Comparison of ENCODE assay signal across 8 cellular contexts in the genomic region with DNA sequence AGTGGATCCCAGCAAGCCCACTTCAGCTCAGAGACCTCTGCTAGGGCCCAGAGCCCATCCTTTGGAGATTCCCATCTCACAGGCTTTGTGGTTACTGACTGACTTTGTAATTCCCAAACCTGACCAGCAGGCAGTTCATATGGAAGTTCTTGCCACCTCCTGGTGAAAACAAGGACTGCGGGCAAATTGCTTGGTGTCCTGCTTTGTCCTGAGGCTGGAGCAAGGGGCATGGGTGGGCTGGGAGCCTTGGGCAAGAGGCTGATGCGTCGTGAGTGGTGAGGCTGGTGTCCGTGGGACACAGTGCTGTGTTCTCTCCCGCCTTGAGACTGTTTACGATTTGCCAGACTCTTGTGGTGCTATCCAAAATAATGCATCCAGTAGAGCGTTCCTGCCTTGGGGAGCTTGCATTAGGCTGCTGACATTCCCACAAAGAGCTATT.
A peak's percentile ranks its signal among the peaks of the same experiment; 100 is the strongest.
DNase-seq lines count a peak whose midpoint lies in the region; ATAC-seq, FAIRE-seq and TF ChIP-seq lines count a peak whose summit lies in the region.

No MANE protein-coding gene starts in this region.

- peaks cover 28 to 39% of the 10 kb centered on the region in 2 experiments for H3K4me1 ChIP-seq in K562 (replicated peaks in 1 of 2; ENCODE audit: control insufficient read depth in 2 of 2, insufficient read depth in 2 of 2, low read length in 2 of 2)
- H3K4me1 ChIP-seq in keratinocyte (ENCODE audit: control insufficient read depth, extremely low read depth, insufficient read depth, low read length) = peaks cover 55% of the 10 kb centered on the region
- peaks cover 47 to 72% of the 10 kb centered on the region in 2 donors for H3K4me1 ChIP-seq in thyroid gland

- H3K27ac ChIP-seq in K562 (ENCODE audit: extremely low read depth, low read depth, low read length) (no peak overlapping the region), keratinocyte (ENCODE audit: control insufficient read depth, insufficient read depth, low read length) (peak overlapping the region; percentile 86), thyroid gland (peak overlapping the region; percentile 94 to 98 (median 97))

- peaks cover 43% of the 10 kb centered on the region for H3K4me1 Mint-ChIP-seq in activated T-cell treated with anti-CD3 and anti-CD28 coated beads, Interleukin-2, amount 50 U/mL, for 4 hours (ENCODE audit: low read depth)

- DNase-seq in NCI-H2171 (lab: John Stamatoyannopoulos, UW) (peak; percentile 51), K562 (ENCODE audit: extremely low read depth in 1 of 4, low spot score in 3 of 4) (peak; percentile 23 to 62 (median 54)), keratinocyte (ENCODE audit: low read depth, low spot score) (no peak), thyroid gland (peak; percentile 63)
- no peak for DNase-seq in activated T-cell treated with anti-CD3 and anti-CD28 coated beads, Interleukin-2, amount 50 U/mL, for 4 hours
- no peak for DNase-seq in activated effector memory CD4-positive, alpha-beta T cell treated with Interleukin-2 at 50 U/mL for 16 hours

- no peak overlapping the region for H3K4me3 Mint-ChIP-seq in activated T-cell treated with anti-CD3 and anti-CD28 coated beads, Interleukin-2, amount 50 U/mL, for 4 hours

- TF ChIP-seq RAD21 in K562 (CRISPR knock-in tag; conservative IDR thresholded peaks at IDR 0.05 in 1 of 2, IDR thresholded peaks at IDR 0.05 in 1 of 2) = peak in 1 of 2 experiments; percentile 35; a peak in 2 of 4 replicates

- H3K9ac ChIP-seq in K562 (ENCODE audit: insufficient read depth in 1 of 2, low read depth in 2 of 2, low read length in 2 of 2) (no peak overlapping the region), keratinocyte (ENCODE audit: control insufficient read depth, extremely low read depth, insufficient read depth, low read length) (peak overlapping the region; percentile 76)

- no peaks in the 10 kb centered on the region for H3K9me3 Mint-ChIP-seq in activated T-cell treated with anti-CD3 and anti-CD28 coated beads, Interleukin-2, amount 50 U/mL, for 4 hours

- WGBS in K562 (ENCODE audit: insufficient coverage, low coverage, missing lambda C conversion rate) = 57% methylated on average over 1 of the region's 7 CpGs
- WGBS in thyroid gland, 2 donors = 69 to 73% methylated on average over 7 of the region's 7 CpGs

- intact Hi-C loops in K562 (cut with micrococcal nuclease) = loop anchor here (5.0 to 10.0 kb wide), 2 partner anchors 40 to 108 kb away; a partner anchor contains a TSS
- intact Hi-C loops in thyroid gland (cut with DNase I) = loop anchor here (5.0 kb wide), 1 partner anchor 40 kb away; no protein-coding TSS in a partner anchor

- in situ Hi-C loops in K562 (cut with MboI) = no loop called here

- H4K20me1 ChIP-seq in K562 (replicated peaks; ENCODE audit: control insufficient read depth, insufficient read depth, low read length) (no peaks in the 10 kb centered on the region), keratinocyte (ENCODE audit: control insufficient read depth, extremely low read depth, insufficient read depth, low read length) (no peaks in the 10 kb centered on the region)

- H3K9me3 ChIP-seq in K562 (replicated peaks; ENCODE audit: control insufficient read depth, insufficient read depth, low read depth, low read length) (no peaks in the 10 kb centered on the region), keratinocyte (ENCODE audit: control insufficient read depth, low read depth, low read length) (no peaks in the 10 kb centered on the region), thyroid gland (no peaks in the 10 kb centered on the region)

- no peak for TF ChIP-seq POLR2A in K562 (conservative IDR thresholded peaks at IDR 0.05)
- TF ChIP-seq POLR2A in thyroid gland (IDR thresholded peaks at IDR 0.05) = no peak

- H3K27me3 ChIP-seq in K562 (ENCODE audit: control insufficient read depth in 2 of 2, insufficient read depth in 2 of 2, low read length in 2 of 2) (no peaks in the 10 kb centered on the region), keratinocyte (ENCODE audit: control insufficient read depth, extremely low read depth, insufficient read depth, low read length) (no peaks in the 10 kb centered on the region), thyroid gland (no peaks in the 10 kb centered on the region)

- no peak overlapping the region for H3K4me2 ChIP-seq in K562 (ENCODE audit: insufficient read depth, low read length)
- H3K4me2 ChIP-seq in keratinocyte (ENCODE audit: control insufficient read depth, extremely low read depth, insufficient read depth, low read depth, low read length) = no peak overlapping the region

- H3K9me1 ChIP-seq in K562 (ENCODE audit: control insufficient read depth, insufficient read depth, low read length) (peaks cover 5% of the 10 kb centered on the region), keratinocyte (ENCODE audit: control insufficient read depth, extremely low read depth, insufficient read depth, low read length) (no peaks in the 10 kb centered on the region)

- peak; percentile 70 for TF ChIP-seq CTCF in GM12872 (IDR thresholded peaks at IDR 0.05; ENCODE audit: insufficient read depth, low read depth, low read length)
- TF ChIP-seq CTCF in K562 (IDR thresholded peaks at IDR 0.05 in 2 of 3, conservative IDR thresholded peaks at IDR 0.05 in 1 of 3; ENCODE audit: insufficient read depth in 2 of 3, low read depth in 1 of 3, low read length in 3 of 3) = peak; percentile 72 to 96 (median 78)
- TF ChIP-seq CTCF in keratinocyte (optimal IDR thresholded peaks at IDR 0.05 in 1 of 3, IDR thresholded peaks at IDR 0.05 in 1 of 3, conservative IDR thresholded peaks at IDR 0.05 in 1 of 3; ENCODE audit: extremely low read depth in 1 of 3, insufficient read depth in 2 of 3, low read length in 3 of 3) = peak in 2 of 3 experiments; percentile 91 to 92
- TF ChIP-seq CTCF in thyroid gland (IDR thresholded peaks at IDR 0.05) = peak in 5 of 6 experiments; percentile 31 to 75 (median 46)

- no peak; the same call in 2 of the 3 replicates for ATAC-seq in K562
- ATAC-seq in activated T-cell treated with anti-CD3 and anti-CD28 coated beads, Interleukin-2, amount 50 U/mL, for 4 hours = no peak
- ATAC-seq in HG02759 (IDR thresholded peaks at IDR 0.05; ENCODE audit: unreplicated experiment) = no peak

- BruUV-seq in K562 (replicated peaks; lab: Mats Ljungman, UMichigan) = no TSS peak

- no peak for TF ChIP-seq EP300 in K562 (IDR thresholded peaks at IDR 0.05; ENCODE audit: low read length)

- H3K4me3 ChIP-seq in K562 = no peak overlapping the region
- no peak overlapping the region for H3K4me3 ChIP-seq in keratinocyte (ENCODE audit: control insufficient read depth in 2 of 3, extremely low read depth in 1 of 3, insufficient read depth in 2 of 3, low read depth in 1 of 3, low read length in 3 of 3)
- no peak overlapping the region for H3K4me3 ChIP-seq in thyroid gland (replicated peaks in 1 of 3)

- H3K79me2 ChIP-seq in K562 (ENCODE audit: control insufficient read depth, insufficient read depth, low read length) (no peaks in the 10 kb centered on the region), keratinocyte (ENCODE audit: control insufficient read depth, insufficient read depth, low read length) (no peaks in the 10 kb centered on the region)

- H3K36me3 ChIP-seq in K562 (ENCODE audit: control insufficient read depth, insufficient read depth, low read length) = no peaks in the 10 kb centered on the region
- H3K36me3 ChIP-seq in keratinocyte (ENCODE audit: control insufficient read depth in 2 of 2, extremely low read depth in 1 of 2, insufficient read depth in 2 of 2, low read length in 2 of 2) = no peaks in the 10 kb centered on the region
- no peaks in the 10 kb centered on the region for H3K36me3 ChIP-seq in thyroid gland

- no peaks in the 10 kb centered on the region for H3K36me3 Mint-ChIP-seq in activated T-cell treated with anti-CD3 and anti-CD28 coated beads, Interleukin-2, amount 50 U/mL, for 4 hours (ENCODE audit: insufficient read depth)

- FAIRE-seq in K562 (lab: Jason Lieb, UNC) (peak; percentile 69), keratinocyte (lab: Jason Lieb, UNC) (peak; percentile 74)

- POLR2A ChIA-PET in K562 (lab: Yijun Ruan, JAX) = no interaction called here

- no peak overlapping the region for H2AFZ ChIP-seq in K562 (ENCODE audit: low read depth, low read length)
- H2AFZ ChIP-seq in keratinocyte (ENCODE audit: control insufficient read depth, low read length) = no peak overlapping the region

- CTCF ChIA-PET in K562 (lab: Yijun Ruan, JAX; ENCODE audit: low intra/inter-chr PET ratio) = no interaction called here

- no peaks in the 10 kb centered on the region for H3K27me3 Mint-ChIP-seq in activated T-cell treated with anti-CD3 and anti-CD28 coated beads, Interleukin-2, amount 50 U/mL, for 4 hours (ENCODE audit: low read depth)

- dilution Hi-C loops in keratinocyte (cut with MboI; ENCODE audit: extremely low pct_ligation_motif_present, low sequenced_read_pairs) = no loop called here

TF ChIP-seq in K562, 482 proteins besides CTCF, POLR2A, EP300 and RAD21:
- TF ChIP-seq, protein P1, sequence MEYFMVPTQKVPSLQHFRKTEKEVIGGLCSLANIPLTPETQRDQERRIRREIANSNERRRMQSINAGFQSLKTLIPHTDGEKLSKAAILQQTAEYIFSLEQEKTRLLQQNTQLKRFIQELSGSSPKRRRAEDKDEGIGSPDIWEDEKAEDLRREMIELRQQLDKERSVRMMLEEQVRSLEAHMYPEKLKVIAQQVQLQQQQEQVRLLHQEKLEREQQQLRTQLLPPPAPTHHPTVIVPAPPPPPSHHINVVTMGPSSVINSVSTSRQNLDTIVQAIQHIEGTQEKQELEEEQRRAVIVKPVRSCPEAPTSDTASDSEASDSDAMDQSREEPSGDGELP (CRISPR knock-in tag; IDR thresholded peaks at IDR 0.05; ENCODE audit: borderline replicate concordance) = peak; percentile 22; the same call in 1 of the 2 replicates
- TF ChIP-seq NR3C1 (CRISPR knock-in tag; IDR thresholded peaks at IDR 0.05) (no peak), SRSF9 (IDR thresholded peaks at IDR 0.05; ENCODE audit: borderline replicate concordance, low read depth, low read length) (no peak), CHD4 (IDR thresholded peaks at IDR 0.05; ENCODE audit: insufficient read depth, insufficient replicate concordance, low read depth, low read length, poor library complexity, severe bottlenecking) (no peak), CTBP1 (IDR thresholded peaks at IDR 0.05; ENCODE audit: borderline replicate concordance) (0 out of 2 replicates have a peak, but pooled peaks have one; percentile 17)

Comparison
In these comparisons a context has a peak if more than half of its experiments do, and no peak if none do; other contexts are left out.
1. DNase-seq: peak in NCI-H2171 (single experiment), K562 (4 of 4) and thyroid gland (2 of 2); none in keratinocyte (single experiment), activated T-cell treated with anti-CD3 and anti-CD28 coated beads, Interleukin-2, amount 50 U/mL, for 4 hours (single experiment) and activated effector memory CD4-positive, alpha-beta T cell treated with Interleukin-2 at 50 U/mL for 16 hours (single experiment).
2. Peak in every context shown above with its lines, with median percentiles within 50 percentile points of each other: CTCF ChIP-seq.